Comparison of ENCODE assay signal across 1 cellular context in the genomic region with DNA sequence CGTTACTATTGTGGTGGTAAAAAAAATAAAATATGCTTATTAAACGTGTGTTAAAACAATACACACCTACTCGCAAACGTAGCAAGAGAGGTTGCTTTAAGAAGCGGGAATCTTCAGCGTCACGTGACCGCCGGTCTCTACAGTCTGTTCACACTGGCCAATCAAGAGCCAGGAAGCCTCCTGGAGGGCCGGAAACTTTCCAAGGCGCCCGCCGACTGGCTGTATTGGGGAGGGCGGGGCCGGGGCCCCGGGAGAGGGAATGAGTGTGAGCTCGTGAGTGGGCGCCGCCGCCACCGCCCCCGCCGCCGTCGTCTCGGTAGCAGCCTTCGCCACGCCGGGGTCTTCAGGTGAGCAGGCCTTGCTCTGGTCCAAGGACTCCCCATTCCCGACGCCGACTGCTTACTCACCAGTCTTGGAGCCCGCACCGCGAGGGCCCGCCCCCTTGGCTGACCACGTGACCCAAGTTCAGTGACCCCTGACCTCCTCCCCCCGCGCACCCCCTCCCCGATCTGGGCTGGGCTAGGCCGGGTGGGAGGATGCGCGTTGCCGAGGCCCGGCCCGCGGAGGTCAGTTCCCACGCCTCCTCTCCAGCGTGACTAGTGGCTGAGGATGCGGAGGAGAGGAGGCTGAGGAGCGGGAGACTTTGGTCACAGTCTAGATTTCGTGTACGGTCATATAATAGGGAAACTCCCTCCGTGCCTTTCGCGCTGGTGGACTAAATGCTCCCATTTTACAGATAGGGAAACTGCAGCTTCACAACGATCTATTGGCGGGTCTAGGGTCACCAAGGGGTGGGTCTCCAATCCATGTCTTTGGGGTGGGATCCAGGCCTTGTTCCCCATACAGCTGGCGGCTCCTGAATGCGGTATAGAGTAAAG.
TF ChIP-seq lines count a peak whose summit lies in the region.

A gene with protein sequence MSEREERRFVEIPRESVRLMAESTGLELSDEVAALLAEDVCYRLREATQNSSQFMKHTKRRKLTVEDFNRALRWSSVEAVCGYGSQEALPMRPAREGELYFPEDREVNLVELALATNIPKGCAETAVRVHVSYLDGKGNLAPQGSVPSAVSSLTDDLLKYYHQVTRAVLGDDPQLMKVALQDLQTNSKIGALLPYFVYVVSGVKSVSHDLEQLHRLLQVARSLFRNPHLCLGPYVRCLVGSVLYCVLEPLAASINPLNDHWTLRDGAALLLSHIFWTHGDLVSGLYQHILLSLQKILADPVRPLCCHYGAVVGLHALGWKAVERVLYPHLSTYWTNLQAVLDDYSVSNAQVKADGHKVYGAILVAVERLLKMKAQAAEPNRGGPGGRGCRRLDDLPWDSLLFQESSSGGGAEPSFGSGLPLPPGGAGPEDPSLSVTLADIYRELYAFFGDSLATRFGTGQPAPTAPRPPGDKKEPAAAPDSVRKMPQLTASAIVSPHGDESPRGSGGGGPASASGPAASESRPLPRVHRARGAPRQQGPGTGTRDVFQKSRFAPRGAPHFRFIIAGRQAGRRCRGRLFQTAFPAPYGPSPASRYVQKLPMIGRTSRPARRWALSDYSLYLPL (plus strand): TSS at position 253 of the 878 bp plus-strand sequence. CDS start 4,388 bp downstream, outside the sequence.

TF ChIP-seq in HepG2, 621 proteins besides CTCF, POLR2A, EP300 and RAD21 (continued from another document and continues in another):
- TF ChIP-seq, protein P1, sequence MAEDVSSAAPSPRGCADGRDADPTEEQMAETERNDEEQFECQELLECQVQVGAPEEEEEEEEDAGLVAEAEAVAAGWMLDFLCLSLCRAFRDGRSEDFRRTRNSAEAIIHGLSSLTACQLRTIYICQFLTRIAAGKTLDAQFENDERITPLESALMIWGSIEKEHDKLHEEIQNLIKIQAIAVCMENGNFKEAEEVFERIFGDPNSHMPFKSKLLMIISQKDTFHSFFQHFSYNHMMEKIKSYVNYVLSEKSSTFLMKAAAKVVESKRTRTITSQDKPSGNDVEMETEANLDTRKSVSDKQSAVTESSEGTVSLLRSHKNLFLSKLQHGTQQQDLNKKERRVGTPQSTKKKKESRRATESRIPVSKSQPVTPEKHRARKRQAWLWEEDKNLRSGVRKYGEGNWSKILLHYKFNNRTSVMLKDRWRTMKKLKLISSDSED (CRISPR knock-in tag; IDR thresholded peaks at IDR 0.05) = no peak
- TF ChIP-seq POLR2AphosphoS5 (IDR thresholded peaks at IDR 0.05; ENCODE audit: low read depth, low read length) (peak; percentile 70), FOSL1 (CRISPR knock-in tag; IDR thresholded peaks at IDR 0.05; ENCODE audit: borderline replicate concordance) (no peak), CBX1 (IDR thresholded peaks at IDR 0.05; ENCODE audit: low read depth) (peak; percentile 68), WIZ (CRISPR knock-in tag; IDR thresholded peaks at IDR 0.05) (0 out of 2 replicates have a peak, but pooled peaks have one; percentile 32), SRSF4 (IDR thresholded peaks at IDR 0.05; ENCODE audit: low read depth, low read length, poor library complexity, severe bottlenecking) (no peak), IRX3 (CRISPR knock-in tag; IDR thresholded peaks at IDR 0.05; ENCODE audit: borderline replicate concordance, low read depth) (no peak), CHCHD3 (CRISPR knock-in tag; IDR thresholded peaks at IDR 0.05) (no peak), ZNF17 (CRISPR knock-in tag; IDR thresholded peaks at IDR 0.05) (no peak), SOX6 (IDR thresholded peaks at IDR 0.05) (no peak), SOX6 (CRISPR knock-in tag; IDR thresholded peaks at IDR 0.05) (no peak; the same call in 1 of the 2 replicates), CAMTA2 (CRISPR knock-in tag; IDR thresholded peaks at IDR 0.05; ENCODE audit: borderline replicate concordance) (no peak), ZNF616 (CRISPR knock-in tag; IDR thresholded peaks at IDR 0.05; ENCODE audit: low read depth) (no peak), ZKSCAN1 (IDR thresholded peaks at IDR 0.05; ENCODE audit: low read length) (0 out of 2 replicates have a peak, but pooled peaks have one; percentile 9), ZNF230 (CRISPR knock-in tag; IDR thresholded peaks at IDR 0.05) (no peak), ZNF34 (CRISPR knock-in tag; IDR thresholded peaks at IDR 0.05; ENCODE audit: borderline replicate concordance) (no peak), MAFG (CRISPR knock-in tag; IDR thresholded peaks at IDR 0.05) (no peak)
- TF ChIP-seq, protein P2, sequence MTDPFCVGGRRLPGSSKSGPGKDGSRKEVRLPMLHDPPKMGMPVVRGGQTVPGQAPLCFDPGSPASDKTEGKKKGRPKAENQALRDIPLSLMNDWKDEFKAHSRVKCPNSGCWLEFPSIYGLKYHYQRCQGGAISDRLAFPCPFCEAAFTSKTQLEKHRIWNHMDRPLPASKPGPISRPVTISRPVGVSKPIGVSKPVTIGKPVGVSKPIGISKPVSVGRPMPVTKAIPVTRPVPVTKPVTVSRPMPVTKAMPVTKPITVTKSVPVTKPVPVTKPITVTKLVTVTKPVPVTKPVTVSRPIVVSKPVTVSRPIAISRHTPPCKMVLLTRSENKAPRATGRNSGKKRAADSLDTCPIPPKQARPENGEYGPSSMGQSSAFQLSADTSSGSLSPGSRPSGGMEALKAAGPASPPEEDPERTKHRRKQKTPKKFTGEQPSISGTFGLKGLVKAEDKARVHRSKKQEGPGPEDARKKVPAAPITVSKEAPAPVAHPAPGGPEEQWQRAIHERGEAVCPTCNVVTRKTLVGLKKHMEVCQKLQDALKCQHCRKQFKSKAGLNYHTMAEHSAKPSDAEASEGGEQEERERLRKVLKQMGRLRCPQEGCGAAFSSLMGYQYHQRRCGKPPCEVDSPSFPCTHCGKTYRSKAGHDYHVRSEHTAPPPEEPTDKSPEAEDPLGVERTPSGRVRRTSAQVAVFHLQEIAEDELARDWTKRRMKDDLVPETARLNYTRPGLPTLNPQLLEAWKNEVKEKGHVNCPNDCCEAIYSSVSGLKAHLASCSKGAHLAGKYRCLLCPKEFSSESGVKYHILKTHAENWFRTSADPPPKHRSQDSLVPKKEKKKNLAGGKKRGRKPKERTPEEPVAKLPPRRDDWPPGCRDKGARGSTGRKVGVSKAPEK (CRISPR knock-in tag; IDR thresholded peaks at IDR 0.05; ENCODE audit: borderline replicate concordance) = no peak
- TF ChIP-seq, protein P3, sequence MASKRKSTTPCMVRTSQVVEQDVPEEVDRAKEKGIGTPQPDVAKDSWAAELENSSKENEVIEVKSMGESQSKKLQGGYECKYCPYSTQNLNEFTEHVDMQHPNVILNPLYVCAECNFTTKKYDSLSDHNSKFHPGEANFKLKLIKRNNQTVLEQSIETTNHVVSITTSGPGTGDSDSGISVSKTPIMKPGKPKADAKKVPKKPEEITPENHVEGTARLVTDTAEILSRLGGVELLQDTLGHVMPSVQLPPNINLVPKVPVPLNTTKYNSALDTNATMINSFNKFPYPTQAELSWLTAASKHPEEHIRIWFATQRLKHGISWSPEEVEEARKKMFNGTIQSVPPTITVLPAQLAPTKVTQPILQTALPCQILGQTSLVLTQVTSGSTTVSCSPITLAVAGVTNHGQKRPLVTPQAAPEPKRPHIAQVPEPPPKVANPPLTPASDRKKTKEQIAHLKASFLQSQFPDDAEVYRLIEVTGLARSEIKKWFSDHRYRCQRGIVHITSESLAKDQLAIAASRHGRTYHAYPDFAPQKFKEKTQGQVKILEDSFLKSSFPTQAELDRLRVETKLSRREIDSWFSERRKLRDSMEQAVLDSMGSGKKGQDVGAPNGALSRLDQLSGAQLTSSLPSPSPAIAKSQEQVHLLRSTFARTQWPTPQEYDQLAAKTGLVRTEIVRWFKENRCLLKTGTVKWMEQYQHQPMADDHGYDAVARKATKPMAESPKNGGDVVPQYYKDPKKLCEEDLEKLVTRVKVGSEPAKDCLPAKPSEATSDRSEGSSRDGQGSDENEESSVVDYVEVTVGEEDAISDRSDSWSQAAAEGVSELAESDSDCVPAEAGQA (IDR thresholded peaks at IDR 0.05; ENCODE audit: low read depth) = no peak
- TF ChIP-seq, protein P3 (CRISPR knock-in tag; IDR thresholded peaks at IDR 0.05; ENCODE audit: borderline replicate concordance) = no peak
- TF ChIP-seq, protein P4, sequence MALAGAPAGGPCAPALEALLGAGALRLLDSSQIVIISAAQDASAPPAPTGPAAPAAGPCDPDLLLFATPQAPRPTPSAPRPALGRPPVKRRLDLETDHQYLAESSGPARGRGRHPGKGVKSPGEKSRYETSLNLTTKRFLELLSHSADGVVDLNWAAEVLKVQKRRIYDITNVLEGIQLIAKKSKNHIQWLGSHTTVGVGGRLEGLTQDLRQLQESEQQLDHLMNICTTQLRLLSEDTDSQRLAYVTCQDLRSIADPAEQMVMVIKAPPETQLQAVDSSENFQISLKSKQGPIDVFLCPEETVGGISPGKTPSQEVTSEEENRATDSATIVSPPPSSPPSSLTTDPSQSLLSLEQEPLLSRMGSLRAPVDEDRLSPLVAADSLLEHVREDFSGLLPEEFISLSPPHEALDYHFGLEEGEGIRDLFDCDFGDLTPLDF (CRISPR knock-in tag; IDR thresholded peaks at IDR 0.05) = no peak
- TF ChIP-seq, protein P5, sequence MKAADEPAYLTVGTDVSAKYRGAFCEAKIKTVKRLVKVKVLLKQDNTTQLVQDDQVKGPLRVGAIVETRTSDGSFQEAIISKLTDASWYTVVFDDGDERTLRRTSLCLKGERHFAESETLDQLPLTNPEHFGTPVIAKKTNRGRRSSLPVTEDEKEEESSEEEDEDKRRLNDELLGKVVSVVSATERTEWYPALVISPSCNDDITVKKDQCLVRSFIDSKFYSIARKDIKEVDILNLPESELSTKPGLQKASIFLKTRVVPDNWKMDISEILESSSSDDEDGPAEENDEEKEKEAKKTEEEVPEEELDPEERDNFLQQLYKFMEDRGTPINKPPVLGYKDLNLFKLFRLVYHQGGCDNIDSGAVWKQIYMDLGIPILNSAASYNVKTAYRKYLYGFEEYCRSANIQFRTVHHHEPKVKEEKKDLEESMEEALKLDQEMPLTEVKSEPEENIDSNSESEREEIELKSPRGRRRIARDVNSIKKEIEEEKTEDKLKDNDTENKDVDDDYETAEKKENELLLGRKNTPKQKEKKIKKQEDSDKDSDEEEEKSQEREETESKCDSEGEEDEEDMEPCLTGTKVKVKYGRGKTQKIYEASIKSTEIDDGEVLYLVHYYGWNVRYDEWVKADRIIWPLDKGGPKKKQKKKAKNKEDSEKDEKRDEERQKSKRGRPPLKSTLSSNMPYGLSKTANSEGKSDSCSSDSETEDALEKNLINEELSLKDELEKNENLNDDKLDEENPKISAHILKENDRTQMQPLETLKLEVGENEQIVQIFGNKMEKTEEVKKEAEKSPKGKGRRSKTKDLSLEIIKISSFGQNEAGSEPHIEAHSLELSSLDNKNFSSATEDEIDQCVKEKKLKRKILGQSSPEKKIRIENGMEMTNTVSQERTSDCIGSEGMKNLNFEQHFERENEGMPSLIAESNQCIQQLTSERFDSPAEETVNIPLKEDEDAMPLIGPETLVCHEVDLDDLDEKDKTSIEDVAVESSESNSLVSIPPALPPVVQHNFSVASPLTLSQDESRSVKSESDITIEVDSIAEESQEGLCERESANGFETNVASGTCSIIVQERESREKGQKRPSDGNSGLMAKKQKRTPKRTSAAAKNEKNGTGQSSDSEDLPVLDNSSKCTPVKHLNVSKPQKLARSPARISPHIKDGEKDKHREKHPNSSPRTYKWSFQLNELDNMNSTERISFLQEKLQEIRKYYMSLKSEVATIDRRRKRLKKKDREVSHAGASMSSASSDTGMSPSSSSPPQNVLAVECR (CRISPR knock-in tag; IDR thresholded peaks at IDR 0.05; ENCODE audit: borderline replicate concordance) = peak; percentile 88; the same call in 1 of the 2 replicates
- TF ChIP-seq, protein P6, sequence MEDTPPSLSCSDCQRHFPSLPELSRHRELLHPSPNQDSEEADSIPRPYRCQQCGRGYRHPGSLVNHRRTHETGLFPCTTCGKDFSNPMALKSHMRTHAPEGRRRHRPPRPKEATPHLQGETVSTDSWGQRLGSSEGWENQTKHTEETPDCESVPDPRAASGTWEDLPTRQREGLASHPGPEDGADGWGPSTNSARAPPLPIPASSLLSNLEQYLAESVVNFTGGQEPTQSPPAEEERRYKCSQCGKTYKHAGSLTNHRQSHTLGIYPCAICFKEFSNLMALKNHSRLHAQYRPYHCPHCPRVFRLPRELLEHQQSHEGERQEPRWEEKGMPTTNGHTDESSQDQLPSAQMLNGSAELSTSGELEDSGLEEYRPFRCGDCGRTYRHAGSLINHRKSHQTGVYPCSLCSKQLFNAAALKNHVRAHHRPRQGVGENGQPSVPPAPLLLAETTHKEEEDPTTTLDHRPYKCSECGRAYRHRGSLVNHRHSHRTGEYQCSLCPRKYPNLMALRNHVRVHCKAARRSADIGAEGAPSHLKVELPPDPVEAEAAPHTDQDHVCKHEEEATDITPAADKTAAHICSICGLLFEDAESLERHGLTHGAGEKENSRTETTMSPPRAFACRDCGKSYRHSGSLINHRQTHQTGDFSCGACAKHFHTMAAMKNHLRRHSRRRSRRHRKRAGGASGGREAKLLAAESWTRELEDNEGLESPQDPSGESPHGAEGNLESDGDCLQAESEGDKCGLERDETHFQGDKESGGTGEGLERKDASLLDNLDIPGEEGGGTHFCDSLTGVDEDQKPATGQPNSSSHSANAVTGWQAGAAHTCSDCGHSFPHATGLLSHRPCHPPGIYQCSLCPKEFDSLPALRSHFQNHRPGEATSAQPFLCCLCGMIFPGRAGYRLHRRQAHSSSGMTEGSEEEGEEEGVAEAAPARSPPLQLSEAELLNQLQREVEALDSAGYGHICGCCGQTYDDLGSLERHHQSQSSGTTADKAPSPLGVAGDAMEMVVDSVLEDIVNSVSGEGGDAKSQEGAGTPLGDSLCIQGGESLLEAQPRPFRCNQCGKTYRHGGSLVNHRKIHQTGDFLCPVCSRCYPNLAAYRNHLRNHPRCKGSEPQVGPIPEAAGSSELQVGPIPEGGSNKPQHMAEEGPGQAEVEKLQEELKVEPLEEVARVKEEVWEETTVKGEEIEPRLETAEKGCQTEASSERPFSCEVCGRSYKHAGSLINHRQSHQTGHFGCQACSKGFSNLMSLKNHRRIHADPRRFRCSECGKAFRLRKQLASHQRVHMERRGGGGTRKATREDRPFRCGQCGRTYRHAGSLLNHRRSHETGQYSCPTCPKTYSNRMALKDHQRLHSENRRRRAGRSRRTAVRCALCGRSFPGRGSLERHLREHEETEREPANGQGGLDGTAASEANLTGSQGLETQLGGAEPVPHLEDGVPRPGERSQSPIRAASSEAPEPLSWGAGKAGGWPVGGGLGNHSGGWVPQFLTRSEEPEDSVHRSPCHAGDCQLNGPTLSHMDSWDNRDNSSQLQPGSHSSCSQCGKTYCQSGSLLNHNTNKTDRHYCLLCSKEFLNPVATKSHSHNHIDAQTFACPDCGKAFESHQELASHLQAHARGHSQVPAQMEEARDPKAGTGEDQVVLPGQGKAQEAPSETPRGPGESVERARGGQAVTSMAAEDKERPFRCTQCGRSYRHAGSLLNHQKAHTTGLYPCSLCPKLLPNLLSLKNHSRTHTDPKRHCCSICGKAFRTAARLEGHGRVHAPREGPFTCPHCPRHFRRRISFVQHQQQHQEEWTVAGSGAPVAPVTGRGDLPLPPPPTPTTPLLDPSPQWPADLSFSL (CRISPR knock-in tag; IDR thresholded peaks at IDR 0.05) = 0 out of 2 replicates have a peak, but pooled peaks have one; percentile 1
